8 cellular contexts compared by ENCODE assay signal in the genomic region with DNA sequence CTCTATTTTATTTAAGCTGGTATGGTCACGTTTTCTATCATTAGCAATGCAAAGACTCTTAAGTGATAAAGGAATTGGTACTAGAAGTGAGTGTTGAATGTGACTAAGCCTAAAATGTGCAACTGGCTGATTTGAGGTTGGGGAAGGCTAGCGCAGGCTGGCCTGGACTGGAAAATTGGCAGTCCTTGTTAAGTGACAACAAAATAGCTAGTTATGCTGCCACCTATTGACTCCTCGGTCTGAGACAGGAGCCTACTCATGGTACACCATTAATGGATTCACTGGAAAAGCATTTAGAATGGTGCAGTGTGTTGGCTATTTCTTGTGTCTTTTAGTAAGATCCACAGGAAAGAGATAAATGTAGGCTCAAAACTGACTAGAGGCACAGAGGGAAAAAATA. TPM values are rescaled to one million over a fixed set of nuclear protein-coding genes. Genes with fewer than 3 reads are reported as not detected.
DNase-seq lines count a peak whose midpoint lies in the region; ATAC-seq and TF ChIP-seq lines count a peak whose summit lies in the region.

No MANE protein-coding gene starts in this region.

- H3K27ac ChIP-seq in DOHH2 (ENCODE audit: low read depth, low read length) = no peak overlapping the region
- H3K27ac ChIP-seq in GM23338 (ENCODE audit: low read depth) = no peak overlapping the region

- H3K36me3 Mint-ChIP-seq in GM23338 (ENCODE audit: low read depth) = peaks cover 6% of the 10 kb centered on the region; the same call in 2 of the 3 replicates

- peak; percentile 88 for ATAC-seq in GM23338

- H3K4me3 ChIP-seq in DOHH2 (ENCODE audit: low read length) = no peak overlapping the region
- H3K4me3 ChIP-seq in GM23338 = no peak overlapping the region

- H3K9me2 ChIP-seq in DOHH2 (replicated peaks; ENCODE audit: control insufficient read depth, low read length) = no peaks in the 10 kb centered on the region
- H3K9me2 ChIP-seq in GM23338 (ENCODE audit: insufficient read depth) = no peaks in the 10 kb centered on the region

- peaks cover 11% of the 10 kb centered on the region for H3K9me3 Mint-ChIP-seq in GM23338

- peak; percentile 63 for DNase-seq in GM23338 (ENCODE audit: low spot score)
- peak; percentile 44 for DNase-seq in NCI-H446 treated with DMSO at 0.1 percent for 48 hours (lab: John Stamatoyannopoulos, UW)
- DNase-seq in activated T-cell treated with anti-CD3 and anti-CD28 coated beads for 4 hours = peak; percentile 32
- peak; percentile 74 for DNase-seq in fibroblast of peridontal ligament (ENCODE audit: extremely low read depth)
- DNase-seq in occipital lobe (lab: John Stamatoyannopoulos, UW) = peak; percentile 17
- DNase-seq in DMS79 (lab: John Stamatoyannopoulos, UW) = no peak
- DNase-seq in kidney glomerular epithelial cell (lab: John Stamatoyannopoulos, UW) = no peak

- H3K9me3 ChIP-seq in DOHH2 (ENCODE audit: control insufficient read depth, insufficient read depth, low read length) = peaks cover 6% of the 10 kb centered on the region; the same call in 1 of the 2 replicates

- H3K4me1 Mint-ChIP-seq in GM23338 = no peaks in the 10 kb centered on the region

- no peak overlapping the region for H3K27ac Mint-ChIP-seq in GM23338

- H3K4me3 Mint-ChIP-seq in GM23338 = no peak overlapping the region

- no peaks in the 10 kb centered on the region for H3K27me3 ChIP-seq in DOHH2 (ENCODE audit: control insufficient read depth, low read length)
- no peaks in the 10 kb centered on the region for H3K27me3 ChIP-seq in GM23338 (ENCODE audit: insufficient read depth)

- H3F3A ChIP-seq in DOHH2 (ENCODE audit: control insufficient read depth, insufficient read depth) = peaks cover 30% of the 10 kb centered on the region
- no peaks in the 10 kb centered on the region for H3F3A ChIP-seq in GM23338 (replicated peaks; ENCODE audit: low read depth)

- no peaks in the 10 kb centered on the region for H4K20me1 ChIP-seq in DOHH2 (ENCODE audit: control insufficient read depth, insufficient read depth, low read depth, low read length)
- H4K20me1 ChIP-seq in GM23338 (replicated peaks; ENCODE audit: insufficient read depth) = no peaks in the 10 kb centered on the region

- H3K36me3 ChIP-seq in DOHH2 (ENCODE audit: control insufficient read depth, low read length) (peaks cover 10% of the 10 kb centered on the region; the same call in 1 of the 2 replicates), GM23338 (ENCODE audit: insufficient read depth) (no peaks in the 10 kb centered on the region)

- H3K4me2 ChIP-seq in DOHH2 (ENCODE audit: low read length) = peak overlapping the region; percentile 0; the same call in 1 of the 2 replicates
- no peak overlapping the region for H3K4me2 ChIP-seq in GM23338

- peaks cover 22% of the 10 kb centered on the region for H3K79me2 ChIP-seq in DOHH2 (ENCODE audit: control insufficient read depth, low read length)
- H3K79me2 ChIP-seq in GM23338 (replicated peaks; ENCODE audit: insufficient read depth) = no peaks in the 10 kb centered on the region

- peaks cover 78% of the 10 kb centered on the region for H3K4me1 ChIP-seq in DOHH2 (ENCODE audit: control insufficient read depth, low read length)
- no peaks in the 10 kb centered on the region for H3K4me1 ChIP-seq in GM23338 (ENCODE audit: insufficient read depth)

- TF ChIP-seq CTCF in DOHH2 (IDR thresholded peaks at IDR 0.05; ENCODE audit: low read depth, low read length, poor library complexity, severe bottlenecking) (peak; percentile 83), GM23338 (conservative IDR thresholded peaks at IDR 0.05; ENCODE audit: low read depth in 2 of 2) (peak; percentile 67 to 76)

- no peaks in the 10 kb centered on the region for H3K27me3 Mint-ChIP-seq in GM23338 (ENCODE audit: insufficient read depth, low read depth, poor library complexity)

- H2AFZ ChIP-seq in GM23338 = no peak overlapping the region

TF ChIP-seq in GM23338, 12 proteins besides CTCF, POLR2A, EP300 and RAD21 (continues in another document):
- TF ChIP-seq ZNF331 (CRISPR knock-in tag; IDR thresholded peaks at IDR 0.05; ENCODE audit: low read depth) = no peak
- TF ChIP-seq CREB1 (CRISPR knock-in tag; IDR thresholded peaks at IDR 0.05; ENCODE audit: low read depth) = no peak
- TF ChIP-seq EZH2phosphoT487 (IDR thresholded peaks at IDR 0.05; ENCODE audit: unreplicated experiment) = no peak
- TF ChIP-seq POLR2AphosphoS5 (IDR thresholded peaks at IDR 0.05; ENCODE audit: low read depth) = no peak
- TF ChIP-seq EZH2 (IDR thresholded peaks at IDR 0.05; ENCODE audit: low read depth, unreplicated experiment) = no peak
- TF ChIP-seq, protein P1, sequence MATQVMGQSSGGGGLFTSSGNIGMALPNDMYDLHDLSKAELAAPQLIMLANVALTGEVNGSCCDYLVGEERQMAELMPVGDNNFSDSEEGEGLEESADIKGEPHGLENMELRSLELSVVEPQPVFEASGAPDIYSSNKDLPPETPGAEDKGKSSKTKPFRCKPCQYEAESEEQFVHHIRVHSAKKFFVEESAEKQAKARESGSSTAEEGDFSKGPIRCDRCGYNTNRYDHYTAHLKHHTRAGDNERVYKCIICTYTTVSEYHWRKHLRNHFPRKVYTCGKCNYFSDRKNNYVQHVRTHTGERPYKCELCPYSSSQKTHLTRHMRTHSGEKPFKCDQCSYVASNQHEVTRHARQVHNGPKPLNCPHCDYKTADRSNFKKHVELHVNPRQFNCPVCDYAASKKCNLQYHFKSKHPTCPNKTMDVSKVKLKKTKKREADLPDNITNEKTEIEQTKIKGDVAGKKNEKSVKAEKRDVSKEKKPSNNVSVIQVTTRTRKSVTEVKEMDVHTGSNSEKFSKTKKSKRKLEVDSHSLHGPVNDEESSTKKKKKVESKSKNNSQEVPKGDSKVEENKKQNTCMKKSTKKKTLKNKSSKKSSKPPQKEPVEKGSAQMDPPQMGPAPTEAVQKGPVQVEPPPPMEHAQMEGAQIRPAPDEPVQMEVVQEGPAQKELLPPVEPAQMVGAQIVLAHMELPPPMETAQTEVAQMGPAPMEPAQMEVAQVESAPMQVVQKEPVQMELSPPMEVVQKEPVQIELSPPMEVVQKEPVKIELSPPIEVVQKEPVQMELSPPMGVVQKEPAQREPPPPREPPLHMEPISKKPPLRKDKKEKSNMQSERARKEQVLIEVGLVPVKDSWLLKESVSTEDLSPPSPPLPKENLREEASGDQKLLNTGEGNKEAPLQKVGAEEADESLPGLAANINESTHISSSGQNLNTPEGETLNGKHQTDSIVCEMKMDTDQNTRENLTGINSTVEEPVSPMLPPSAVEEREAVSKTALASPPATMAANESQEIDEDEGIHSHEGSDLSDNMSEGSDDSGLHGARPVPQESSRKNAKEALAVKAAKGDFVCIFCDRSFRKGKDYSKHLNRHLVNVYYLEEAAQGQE (IDR thresholded peaks at IDR 0.05; ENCODE audit: unreplicated experiment) = no peak
- TF ChIP-seq, protein P2, sequence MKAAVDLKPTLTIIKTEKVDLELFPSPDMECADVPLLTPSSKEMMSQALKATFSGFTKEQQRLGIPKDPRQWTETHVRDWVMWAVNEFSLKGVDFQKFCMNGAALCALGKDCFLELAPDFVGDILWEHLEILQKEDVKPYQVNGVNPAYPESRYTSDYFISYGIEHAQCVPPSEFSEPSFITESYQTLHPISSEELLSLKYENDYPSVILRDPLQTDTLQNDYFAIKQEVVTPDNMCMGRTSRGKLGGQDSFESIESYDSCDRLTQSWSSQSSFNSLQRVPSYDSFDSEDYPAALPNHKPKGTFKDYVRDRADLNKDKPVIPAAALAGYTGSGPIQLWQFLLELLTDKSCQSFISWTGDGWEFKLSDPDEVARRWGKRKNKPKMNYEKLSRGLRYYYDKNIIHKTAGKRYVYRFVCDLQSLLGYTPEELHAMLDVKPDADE (IDR thresholded peaks at IDR 0.05) = no peak
- TF ChIP-seq JUNB (IDR thresholded peaks at IDR 0.05; ENCODE audit: unreplicated experiment) = no peak
- no peak for TF ChIP-seq STAT1 (IDR thresholded peaks at IDR 0.05; ENCODE audit: unreplicated experiment)
- TF ChIP-seq ZNF114 (CRISPR knock-in tag; IDR thresholded peaks at IDR 0.05) = no peak

RNA-seq across cellular contexts. Expression of a gene that starts 5.7 kb away (rescaled TPM):
- 3.8 and 6.0 TPM in 2 replicates for total RNA-seq in GM23338 (2014; rRNA removed; shearing (Covaris generic))
- polyA plus RNA-seq in GM23338 (2016; fragmentation: Nextera tagmentation; extraction: Ambion mirVana) = 3.0 and 4.8 TPM in 2 replicates
- total RNA-seq in occipital lobe = 2.7 TPM

Comparison
In these comparisons a context has a peak if more than half of its experiments do, and no peak if none do; other contexts are left out.
1. DNase-seq: peak in GM23338 (single experiment), NCI-H446 treated with DMSO at 0.1 percent for 48 hours (single experiment), activated T-cell treated with anti-CD3 and anti-CD28 coated beads for 4 hours (single experiment), fibroblast of peridontal ligament (single experiment) and occipital lobe (single experiment); none in DMS79 (single experiment) and kidney glomerular epithelial cell (single experiment).